ENCODE assay signal across 9 cellular contexts in the genomic region with DNA sequence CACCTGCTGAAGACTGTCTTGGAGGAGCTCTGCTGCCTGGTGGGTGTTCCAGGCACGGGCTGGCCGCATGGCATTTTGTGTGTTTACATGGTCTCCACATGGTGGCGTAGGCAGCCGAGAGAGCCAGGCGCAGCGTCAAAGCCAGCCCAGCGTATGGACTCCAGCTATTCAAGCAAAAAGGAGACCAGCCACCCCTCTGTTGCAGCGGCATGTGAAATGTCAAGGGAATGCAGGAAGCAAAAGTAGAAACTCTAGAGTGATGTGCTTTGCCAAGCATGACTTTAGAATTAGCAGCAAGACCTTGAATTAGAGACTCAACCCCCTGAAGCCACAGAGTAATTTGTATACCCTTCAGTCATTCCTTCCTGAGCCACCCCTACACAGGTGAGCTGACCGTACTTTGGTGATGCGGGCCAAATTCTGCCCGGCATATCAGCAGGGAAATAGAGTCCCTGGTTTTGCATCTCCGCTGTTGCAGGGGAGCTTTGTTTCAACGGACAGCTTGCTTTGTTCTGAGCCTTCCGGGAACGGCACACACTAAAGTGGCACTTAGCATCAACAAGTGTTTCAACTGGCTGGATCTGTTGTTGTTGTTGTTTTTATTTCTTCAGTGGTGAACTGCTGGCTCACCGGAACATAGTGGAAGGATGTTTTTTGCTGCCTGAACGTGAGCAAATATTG. TPM values are rescaled to one million over a fixed set of nuclear protein-coding genes. Genes with fewer than 3 reads are reported as not detected.
DNase-seq lines count a peak whose midpoint lies in the region; ATAC-seq, FAIRE-seq and TF ChIP-seq lines count a peak whose summit lies in the region.
"Had no signal": no experiment of that assay in that cellular context is flagged by ENCODE, and none has a peak within 500 bp of the region (broad histone marks: within the 10 kb centered on the region; RNA-seq: fewer than 3 reads in every experiment).

No MANE protein-coding gene starts in this region.

- no peak overlapping the region for H3K4me2 ChIP-seq in K562 (ENCODE audit: insufficient read depth, low read length)

- no peaks in the 10 kb centered on the region for H4K20me1 ChIP-seq in K562 (replicated peaks; ENCODE audit: control insufficient read depth, insufficient read depth, low read length)

- intact Hi-C loops in K562 (cut with micrococcal nuclease) = no loop called here

- ATAC-seq in GM21786 (IDR thresholded peaks at IDR 0.05; ENCODE audit: unreplicated experiment) (peak; percentile 56), K562 (peak; percentile 96), lung (ENCODE audit: insufficient read depth, low FRiP score) (no peak), gastroesophageal sphincter (no peak)

- no peak overlapping the region for H3K27ac ChIP-seq in K562 (ENCODE audit: extremely low read depth, low read depth, low read length)
- H3K27ac ChIP-seq in lung (ENCODE audit: low read depth in 1 of 2, low read length in 1 of 2) = no peak overlapping the region
- no peak overlapping the region for H3K27ac ChIP-seq in gastroesophageal sphincter

- TF ChIP-seq POLR2A in K562 (conservative IDR thresholded peaks at IDR 0.05) = no peak
- TF ChIP-seq POLR2A in gastroesophageal sphincter (IDR thresholded peaks at IDR 0.05) = no peak

- peak; percentile 11 for DNase-seq in NOMO-1 treated with dmso at 0.1 percent for 144 hours (lab: John Stamatoyannopoulos, UW; ENCODE audit: unreplicated experiment)
- DNase-seq in NOMO-1 treated with DMSO at 0.1 percent for 48 hours (lab: John Stamatoyannopoulos, UW; ENCODE audit: unreplicated experiment) = no peak
- peak; percentile 9 for DNase-seq in NCI-H187 treated with DMSO at 0.1 percent for 48 hours (lab: John Stamatoyannopoulos, UW)
- peak; percentile 47 to 56 (median 52) for DNase-seq in K562 (ENCODE audit: extremely low read depth in 1 of 4, low spot score in 3 of 4)
- peak; percentile 38 for DNase-seq in lung (ENCODE audit: low spot score)
- DNase-seq in GOT3 (lab: John Stamatoyannopoulos, UW) = no peak

- TF ChIP-seq CTCF in K562 (IDR thresholded peaks at IDR 0.05 in 2 of 3, conservative IDR thresholded peaks at IDR 0.05 in 1 of 3; ENCODE audit: insufficient read depth in 2 of 3, low read depth in 1 of 3, low read length in 3 of 3) = peak; percentile 51 to 72 (median 61)
- no peak for TF ChIP-seq CTCF in lung (IDR thresholded peaks at IDR 0.05; ENCODE audit: control extremely low read depth, extremely low read depth)
- TF ChIP-seq CTCF in gastroesophageal sphincter (IDR thresholded peaks at IDR 0.05) = peak in 2 of 4 experiments; percentile 13 to 43

- TF ChIP-seq EP300 in K562 (IDR thresholded peaks at IDR 0.05; ENCODE audit: low read length) (no peak), gastroesophageal sphincter (IDR thresholded peaks at IDR 0.05) (no peak)

- peak overlapping the region; percentile 3; the same call in 1 of the 2 replicates for H2AFZ ChIP-seq in K562 (ENCODE audit: low read depth, low read length)

- 3% methylated on average over 17 of the region's 17 CpGs for WGBS in K562 (ENCODE audit: insufficient coverage, low coverage, missing lambda C conversion rate)
- 52 to 56% methylated on average over 17 of the region's 17 CpGs for WGBS in lung, 2 donors
- WGBS in gastroesophageal sphincter (ENCODE audit: low coverage in 1 of 2), 2 donors = 85 to 86% methylated on average over 8 of the region's 17 CpGs

- peak; percentile 69 for FAIRE-seq in K562 (lab: Jason Lieb, UNC)
- FAIRE-seq: G401.6 had no signal

- H3K4me3 ChIP-seq in K562 = no peak overlapping the region
- H3K4me3 ChIP-seq in lung = no peak overlapping the region
- H3K4me3 ChIP-seq in gastroesophageal sphincter = no peak overlapping the region

- POLR2A ChIA-PET in K562 (lab: Yijun Ruan, JAX) = interaction anchor here (0.7 to 1.0 kb wide), 4 partner anchors 13 to 283 kb away, joined by 3 to 4 read pairs (median 3); no protein-coding TSS in a partner anchor

- no peaks in the 10 kb centered on the region for H3K36me3 ChIP-seq in K562 (ENCODE audit: control insufficient read depth, insufficient read depth, low read length)
- no peaks in the 10 kb centered on the region for H3K36me3 ChIP-seq in lung (ENCODE audit: control insufficient read depth in 2 of 2, insufficient read depth in 2 of 2, low read length in 2 of 2)
- no peaks in the 10 kb centered on the region for H3K36me3 ChIP-seq in gastroesophageal sphincter

- H3K27me3 ChIP-seq in K562 (ENCODE audit: control insufficient read depth in 2 of 2, insufficient read depth in 2 of 2, low read length in 2 of 2) (peaks cover 27 to 62% of the 10 kb centered on the region in 2 experiments), lung (ENCODE audit: control insufficient read depth, insufficient read depth) (no peaks in the 10 kb centered on the region), gastroesophageal sphincter (no peaks in the 10 kb centered on the region)

- in situ Hi-C loops in K562 (cut with MboI) = no loop called here

- no TSS peak for BruUV-seq in K562 (replicated peaks; lab: Mats Ljungman, UMichigan)

- no peaks in the 10 kb centered on the region for H3K79me2 ChIP-seq in K562 (ENCODE audit: control insufficient read depth, insufficient read depth, low read length)

- H3K4me1 ChIP-seq in K562 (replicated peaks in 1 of 2; ENCODE audit: control insufficient read depth in 2 of 2, insufficient read depth in 2 of 2, low read length in 2 of 2) (no peaks in the 10 kb centered on the region), lung (ENCODE audit: control insufficient read depth in 2 of 2, insufficient read depth in 2 of 2, low read length in 2 of 2) (no peaks in the 10 kb centered on the region), gastroesophageal sphincter (no peaks in the 10 kb centered on the region)

- no peaks in the 10 kb centered on the region for H3K9me3 ChIP-seq in K562 (replicated peaks; ENCODE audit: control insufficient read depth, insufficient read depth, low read depth, low read length)
- no peaks in the 10 kb centered on the region for H3K9me3 ChIP-seq in lung (ENCODE audit: control insufficient read depth in 2 of 2, insufficient read depth in 1 of 2, low read length in 1 of 2)
- H3K9me3 ChIP-seq in gastroesophageal sphincter = no peaks in the 10 kb centered on the region

- CTCF ChIA-PET in K562 (lab: Yijun Ruan, JAX; ENCODE audit: low intra/inter-chr PET ratio) = interaction anchor here (1.2 kb wide), 1 partner anchor 391 kb away, joined by 3 read pairs; no protein-coding TSS in a partner anchor

- TF ChIP-seq RAD21 in K562 (CRISPR knock-in tag; conservative IDR thresholded peaks at IDR 0.05 in 1 of 2, IDR thresholded peaks at IDR 0.05 in 1 of 2) = peak in 1 of 2 experiments; percentile 52; a peak in 2 of 4 replicates

- H3K9ac ChIP-seq in K562 (ENCODE audit: insufficient read depth in 1 of 2, low read depth in 2 of 2, low read length in 2 of 2) = no peak overlapping the region

- H3K9me1 ChIP-seq in K562 (ENCODE audit: control insufficient read depth, insufficient read depth, low read length) = no peaks in the 10 kb centered on the region

TF ChIP-seq in K562, 482 proteins besides CTCF, POLR2A, EP300 and RAD21:
- TF ChIP-seq ILF3 (IDR thresholded peaks at IDR 0.05; ENCODE audit: borderline replicate concordance) = no peak
- TF ChIP-seq SMC3 (conservative IDR thresholded peaks at IDR 0.05; ENCODE audit: insufficient read depth, low read depth, low read length) = peak; percentile 35; the same call in 1 of the 2 replicates
- peak; percentile 69 for TF ChIP-seq CTCFL (IDR thresholded peaks at IDR 0.05; ENCODE audit: borderline replicate concordance, insufficient read depth, low read depth, low read length, poor library complexity, severe bottlenecking)
- no peak for TF ChIP-seq ZNF263 (CRISPR knock-in tag; IDR thresholded peaks at IDR 0.05; ENCODE audit: borderline replicate concordance)
- peak; percentile 41; the same call in 1 of the 2 replicates for TF ChIP-seq MYC (IDR thresholded peaks at IDR 0.05; ENCODE audit: low read depth, low read length)
- no peak for TF ChIP-seq MYC (CRISPR knock-in tag; IDR thresholded peaks at IDR 0.05; ENCODE audit: borderline replicate concordance, low read depth)
TF ChIP-seq in K562: peak in this region for 3.

RNA-seq across cellular contexts. Expression of gene FNDC1, which starts 48.5 kb away (rescaled TPM):
- total RNA-seq in K562 (2011; cell fraction: chromatin; rRNA removed; ENCODE audit: low replicate concordance) = not detected in 2 replicates
- not detected in 2 replicates for total RNA-seq in K562 (2011; cell fraction: nucleolus; rRNA removed)
- total RNA-seq in K562 (2011; cell fraction: nucleoplasm; rRNA removed) = not detected in 2 replicates
- not detected in 2 replicates for total RNA-seq in K562 (2014; rRNA removed)
- total RNA-seq in K562 (2014; rRNA removed; fragmentation: Illumina TruSeq; extraction: Trizol) = not detected in 2 replicates
- not detected in 2 replicates for total RNA-seq in K562 (2015; rRNA removed; fragmentation: Illumina TruSeq; extraction: Trizol)
- not detected in 2 replicates for total RNA-seq in K562 (2021)
- not detected in 2 replicates for polyA plus RNA-seq in K562 (2011; rRNA removed)
- polyA plus RNA-seq in K562 (2011; cell fraction: cytosol; rRNA removed) = not detected in 2 replicates
- not detected in 2 replicates for polyA plus RNA-seq in K562 (2011; cell fraction: nucleus; rRNA removed)
- not detected in 2 replicates for polyA plus RNA-seq in K562 (2012)
- polyA plus RNA-seq in K562 (2014; fragmentation: Illumina TruSeq; extraction: Trizol) = not detected in 2 replicates
- not detected for polyA plus RNA-seq in K562 (2014; fragmentation: Nextera tagmentation; extraction: Ambion mirVana)
- polyA plus RNA-seq in K562 (2014; rRNA removed) = not detected in 2 replicates
- polyA minus RNA-seq in K562 (2011; rRNA and poly(A)+ RNA removed) = not detected in 2 replicates
- not detected in 2 replicates for polyA minus RNA-seq in K562 (2011; cell fraction: cytosol; rRNA and poly(A)+ RNA removed)
- polyA minus RNA-seq in K562 (2011; cell fraction: nucleus; rRNA and poly(A)+ RNA removed) = not detected in 2 replicates
- 1 to 10 TPM in 1 of 2 donors, under 1 TPM in 1; 0.40 to 8.6 TPM for total RNA-seq in lung
- polyA plus RNA-seq in lung = under 1 TPM; 0.06 to 0.23 TPM
- total RNA-seq in gastroesophageal sphincter = 1 to 10 TPM in 2 of 4 donors, under 1 TPM in 2; 0.27 to 9.9 (median 1.5) TPM

Comparison
In these comparisons a context has a peak if more than half of its experiments do, and no peak if none do; other contexts are left out.
1. DNase-seq: peak in NOMO-1 treated with dmso at 0.1 percent for 144 hours (single experiment), NCI-H187 treated with DMSO at 0.1 percent for 48 hours (single experiment), K562 (4 of 4) and lung (single experiment); none in NOMO-1 treated with DMSO at 0.1 percent for 48 hours (single experiment) and GOT3 (single experiment).
2. ATAC-seq: peak in GM21786 (single experiment) and K562 (single experiment); none in lung (single experiment) and gastroesophageal sphincter (single experiment).